In genomic region chr7:1427064-1427657, GRCh38 we compare ENCODE assay signal across 38 cellular contexts.
"Had no signal": no experiment of that assay in that cellular context is flagged by ENCODE, and none has a peak within 500 bp of the region (broad histone marks: within the 10 kb centered on the region; RNA-seq: fewer than 3 reads in every experiment).

No MANE protein-coding gene starts in this region.

- H3K36me3 Mint-ChIP-seq: activated CD4-positive, alpha-beta memory T cell treated with anti-CD3 and anti-CD28 coated beads for 36 hours; activated naive CD4-positive, alpha-beta T cell treated with anti-CD3 and anti-CD28 coated beads, Interleukin-2, amount 50 U/mL, for 72 hours; activated naive CD8-positive, alpha-beta T cell treated with anti-CD3 and anti-CD28 coated beads, Interleukin-2, amount 10 ng/mL, durations not matched to agents 7 days and 5 days; brain had no signal

- H3K9me3 ChIP-seq: ascending aorta had no signal

- H3K4me1 Mint-ChIP-seq: activated B cell treated with CpG ODN at 0.5 μM for 24 hours; activated naive CD8-positive, alpha-beta T cell treated with anti-CD3 and anti-CD28 coated beads, Interleukin-2, amount 10 ng/mL, durations not matched to agents 7 days and 5 days had no signal

- FAIRE-seq: bronchial epithelial cell, TTC549 had no signal

- H3K4me3 Mint-ChIP-seq: activated B cell treated with CpG ODN at 0.5 μM for 24 hours; activated CD4-positive, alpha-beta memory T cell treated with anti-CD3 and anti-CD28 coated beads for 36 hours; activated CD4-positive, alpha-beta T cell treated with anti-CD3 and anti-CD28 coated beads, Interleukin-2, amount 10 ng/mL, durations not matched to agents 24 days and 14 days; activated CD8-positive, alpha-beta T cell treated with anti-CD3 and anti-CD28 coated beads for 36 hours; activated naive CD4-positive, alpha-beta T cell treated with anti-CD3 and anti-CD28 coated beads for 36 hours; activated naive CD8-positive, alpha-beta T cell treated with anti-CD3 and anti-CD28 coated beads, Interleukin-2, amount 10 ng/mL, durations not matched to agents 7 days and 5 days; activated naive CD8-positive, alpha-beta T cell treated with anti-CD3 and anti-CD28 coated beads, Interleukin-2, amount 50 U/mL, for 24 hours; activated T-cell treated with anti-CD3 and anti-CD28 coated beads, Interleukin-2, amount 50 U/mL, for 4 hours; activated T-cell treated with anti-CD3 and anti-CD28 coated beads, Interleukin-2, amount 50 U/mL, for 72 hours; activated T-helper 1 cell treated with anti-CD3 and anti-CD28 coated beads, Interleukin-12 subunit alpha, Interleukin-12 subunit beta, Interleukin-2, Interleukin-4 antibody, amounts not matched to agents 30 ng/mL and 10 ng/mL and 1 ng/mL, durations not matched to agents 14 hours and 24 hours and 36 hours; activated T-helper 17 cell treated with anti-CD3 and anti-CD28 coated beads, Interleukin-2, amount 50 U/mL, for 72 hours; brain; central memory CD8-positive, alpha-beta T cell; T-helper 1 cell treated with Interleukin-12 subunit alpha and Interleukin-12 subunit beta and Interleukin-4 antibody, amounts not matched to agents 30 μg/mL and 1 μg/mL, for 36 hours; T-helper 2 cell treated with Interferon-gamma antibody and Interleukin-4, amounts not matched to agents 5 μg/mL and 100 μg/mL, for 36 hours had no signal

- H3K4me1 ChIP-seq: ascending aorta had no signal

- H3K36me3 ChIP-seq: ascending aorta, cardiac muscle cell had no signal

- H3K4me3 ChIP-seq: ascending aorta, cardiac muscle cell had no signal

- H3K27ac ChIP-seq: ascending aorta, cardiac muscle cell, VCaP had no signal

- ATAC-seq: activated CD8-positive, alpha-beta T cell treated with anti-CD3 and anti-CD28 coated beads for 36 hours; activated naive CD4-positive, alpha-beta T cell treated with anti-CD3 and anti-CD28 coated beads, Interleukin-2, amount 50 U/mL, for 72 hours; activated naive CD8-positive, alpha-beta T cell treated with anti-CD3 and anti-CD28 coated beads, Interleukin-2, amount 50 U/mL, for 24 hours; activated T-cell treated with anti-CD3 and anti-CD28 coated beads, Interleukin-2, amount 50 U/mL, for 4 hours; activated T-cell treated with anti-CD3 and anti-CD28 coated beads, Interleukin-2, amount 50 U/mL, for 72 hours; activated T-helper 17 cell treated with anti-CD3 and anti-CD28 coated beads, Interleukin-2, amount 50 U/mL, for 72 hours had no signal

- H3K27me3 ChIP-seq: cardiac muscle cell had no signal

- H3K27ac Mint-ChIP-seq: activated B cell treated with CpG ODN at 0.5 μM for 24 hours; activated CD4-positive, alpha-beta memory T cell treated with anti-CD3 and anti-CD28 coated beads for 36 hours; activated CD4-positive, alpha-beta T cell treated with anti-CD3 and anti-CD28 coated beads, Interleukin-2, amount 10 ng/mL, durations not matched to agents 24 days and 14 days; activated CD8-positive, alpha-beta T cell treated with anti-CD3 and anti-CD28 coated beads for 36 hours; activated naive CD4-positive, alpha-beta T cell treated with anti-CD3 and anti-CD28 coated beads for 36 hours; activated naive CD4-positive, alpha-beta T cell treated with anti-CD3 and anti-CD28 coated beads, Interleukin-2, amount 50 U/mL, for 72 hours; activated naive CD8-positive, alpha-beta T cell treated with anti-CD3 and anti-CD28 coated beads, Interleukin-2, amount 10 ng/mL, durations not matched to agents 7 days and 5 days; activated naive CD8-positive, alpha-beta T cell treated with anti-CD3 and anti-CD28 coated beads, Interleukin-2, amount 50 U/mL, for 24 hours; activated T-cell treated with anti-CD3 and anti-CD28 coated beads, Interleukin-2, amount 50 U/mL, for 72 hours; activated T-helper 1 cell treated with anti-CD3 and anti-CD28 coated beads, Interleukin-12 subunit alpha, Interleukin-12 subunit beta, Interleukin-2, Interleukin-4 antibody, amounts not matched to agents 30 ng/mL and 10 ng/mL and 1 ng/mL, durations not matched to agents 14 hours and 24 hours and 36 hours; activated T-helper 17 cell treated with anti-CD3 and anti-CD28 coated beads, Interleukin-2, amount 50 U/mL, for 72 hours; T-helper 1 cell treated with Interleukin-12 subunit alpha and Interleukin-12 subunit beta and Interleukin-4 antibody, amounts not matched to agents 30 μg/mL and 1 μg/mL, for 36 hours; T-helper 2 cell treated with Interferon-gamma antibody and Interleukin-4, amounts not matched to agents 5 μg/mL and 100 μg/mL, for 36 hours had no signal

- H3K9me3 Mint-ChIP-seq: activated CD4-positive, alpha-beta memory T cell treated with anti-CD3 and anti-CD28 coated beads for 36 hours; activated CD4-positive, alpha-beta T cell treated with anti-CD3 and anti-CD28 coated beads, Interleukin-2, amount 10 ng/mL, durations not matched to agents 24 days and 14 days; activated CD8-positive, alpha-beta T cell treated with anti-CD3 and anti-CD28 coated beads for 36 hours; activated naive CD4-positive, alpha-beta T cell treated with anti-CD3 and anti-CD28 coated beads for 36 hours; activated naive CD4-positive, alpha-beta T cell treated with anti-CD3 and anti-CD28 coated beads, Interleukin-2, amount 50 U/mL, for 72 hours; activated naive CD8-positive, alpha-beta T cell treated with anti-CD3 and anti-CD28 coated beads, Interleukin-2, amount 10 ng/mL, durations not matched to agents 7 days and 5 days; activated naive CD8-positive, alpha-beta T cell treated with anti-CD3 and anti-CD28 coated beads, Interleukin-2, amount 50 U/mL, for 24 hours; activated T-cell treated with anti-CD3 and anti-CD28 coated beads, Interleukin-2, amount 50 U/mL, for 4 hours; activated T-cell treated with anti-CD3 and anti-CD28 coated beads, Interleukin-2, amount 50 U/mL, for 72 hours; activated T-helper 1 cell treated with anti-CD3 and anti-CD28 coated beads, Interleukin-12 subunit alpha, Interleukin-12 subunit beta, Interleukin-2, Interleukin-4 antibody, amounts not matched to agents 30 ng/mL and 10 ng/mL and 1 ng/mL, durations not matched to agents 14 hours and 24 hours and 36 hours; activated T-helper 17 cell treated with anti-CD3 and anti-CD28 coated beads, Interleukin-2, amount 50 U/mL, for 72 hours; central memory CD8-positive, alpha-beta T cell; T-helper 1 cell treated with Interleukin-12 subunit alpha and Interleukin-12 subunit beta and Interleukin-4 antibody, amounts not matched to agents 30 μg/mL and 1 μg/mL, for 36 hours; T-helper 2 cell treated with Interferon-gamma antibody and Interleukin-4, amounts not matched to agents 5 μg/mL and 100 μg/mL, for 36 hours had no signal

- DNase-seq: activated B cell treated with CpG ODN at 0.5 μM for 24 hours; activated CD4-positive, alpha-beta memory T cell treated with anti-CD3 and anti-CD28 coated beads for 36 hours; activated CD4-positive, alpha-beta T cell treated with anti-CD3 and anti-CD28 coated beads for 4 hours; activated CD4-positive, alpha-beta T cell treated with anti-CD3 and anti-CD28 coated beads, Interleukin-2, amount 10 ng/mL, durations not matched to agents 24 days and 14 days; activated CD4-positive, alpha-beta T cell treated with anti-CD3 and anti-CD28 coated beads, Interleukin-2, amount 50 U/mL, for 1 hour; activated CD4-positive, alpha-beta T cell treated with anti-CD3 and anti-CD28 coated beads, Interleukin-2, amount 50 U/mL, for 4 hours; activated CD4-positive, CD25-positive, alpha-beta regulatory T cell treated with anti-CD3 and anti-CD28 coated beads, Interleukin-2, amount 50 U/mL, for 72 hours; activated CD8-positive, alpha-beta memory T cell treated with anti-CD3 and anti-CD28 coated beads, Interleukin-2, amount 50 U/mL, for 4 hours; activated CD8-positive, alpha-beta T cell treated with anti-CD3 and anti-CD28 coated beads for 36 hours; activated effector memory CD4-positive, alpha-beta T cell treated with anti-CD3 and anti-CD28 coated beads, Interleukin-2, amount 50 U/mL, for 16 hours; activated gamma-delta T cell treated with Interleukin-2 at 50 U/mL for 16 hours; activated naive CD4-positive, alpha-beta T cell; activated naive CD4-positive, alpha-beta T cell treated with anti-CD3 and anti-CD28 coated beads for 36 hours; activated naive CD4-positive, alpha-beta T cell treated with anti-CD3 and anti-CD28 coated beads, Interleukin-2, amount 50 U/mL, for 16 hours; activated naive CD8-positive, alpha-beta T cell treated with anti-CD3 and anti-CD28 coated beads, Interleukin-2, amount 10 ng/mL, durations not matched to agents 7 days and 5 days; activated naive CD8-positive, alpha-beta T cell treated with anti-CD3 and anti-CD28 coated beads, Interleukin-2, amount 50 U/mL, for 24 hours; activated T-cell treated with anti-CD3 and anti-CD28 coated beads for 4 hours; activated T-cell treated with anti-CD3 and anti-CD28 coated beads, Interleukin-2, amount 50 U/mL, for 1 hour; activated T-cell treated with anti-CD3 and anti-CD28 coated beads, Interleukin-2, amount 50 U/mL, for 4 hours; activated T-cell treated with anti-CD3 and anti-CD28 coated beads, Interleukin-2, amount 50 U/mL, for 72 hours; amygdala; anterior cingulate cortex; caudate nucleus; cerebellar nuclear complex; T-helper 2 cell; T-helper 9 cell had no signal
